Comparison of ENCODE assay signal across 8 cellular contexts in the genomic region with DNA sequence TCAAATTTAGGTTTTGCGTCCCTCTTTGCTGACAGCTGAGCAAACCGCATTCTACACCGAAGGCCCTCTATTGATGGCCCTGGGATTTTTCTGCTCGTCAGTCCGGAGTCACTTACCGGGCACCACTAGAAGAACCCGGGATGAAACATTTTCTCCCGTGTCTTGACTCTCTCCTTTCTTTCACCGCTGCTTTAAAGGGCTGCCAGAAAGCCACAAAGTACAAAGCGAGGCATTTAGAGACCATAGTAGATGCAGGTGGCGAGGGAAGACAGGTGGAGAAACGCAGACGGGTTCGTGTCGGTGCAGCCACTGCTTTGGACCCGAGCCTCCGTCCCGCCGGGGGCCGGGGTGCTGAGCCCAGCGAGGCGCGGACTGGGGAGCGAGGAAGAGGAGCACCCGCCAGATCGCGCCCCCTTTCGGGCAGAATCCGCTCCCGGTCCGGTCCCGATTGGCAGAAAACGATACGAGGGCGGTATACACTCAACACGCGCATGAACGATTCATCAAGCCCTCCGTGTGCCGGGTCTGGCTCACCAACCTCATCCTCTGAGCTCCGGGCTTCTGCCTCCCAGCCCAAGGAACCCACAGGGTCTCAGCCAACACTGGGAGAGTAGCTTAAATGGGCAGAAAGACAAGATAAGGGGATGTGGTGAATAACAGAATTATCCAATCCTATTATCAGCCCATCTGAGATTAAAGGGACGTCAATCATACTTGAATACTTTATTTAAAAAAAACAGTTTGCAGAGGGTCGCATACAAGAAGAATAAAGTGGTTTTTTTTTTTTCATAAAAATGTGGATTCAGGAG.
A peak's percentile ranks its signal among the peaks of the same experiment; 100 is the strongest.
DNase-seq lines count a peak whose midpoint lies in the region; ATAC-seq and TF ChIP-seq lines count a peak whose summit lies in the region.

No MANE protein-coding gene starts in this region.

- no peak for TF ChIP-seq EP300 in Ishikawa (IDR thresholded peaks at IDR 0.05; ENCODE audit: borderline replicate concordance)

- POLR2A ChIA-PET in Caco-2 (lab: Charles Lee), result interaction anchor here (0.5 to 0.7 kb wide), 2 partner anchors 83 to 166 kb away, joined by 3 read pairs; a partner anchor contains a TSS

- H3K9ac ChIP-seq in mucosa of rectum (ENCODE audit: low read depth in 1 of 2, low read length in 2 of 2), result peak overlapping the region; percentile 72 to 75

- H3K36me3 ChIP-seq in Caco-2 (ENCODE audit: control insufficient read depth, insufficient read depth, low read length) (no peaks in the 10 kb centered on the region), mucosa of rectum (ENCODE audit: control insufficient read depth in 2 of 2, insufficient read depth in 2 of 2, low read length in 2 of 2) (no peaks in the 10 kb centered on the region)

- H3K4me3 Mint-ChIP-seq in Caco-2 (ENCODE audit: unreplicated experiment), result peak overlapping the region; percentile 96

- peaks cover 6% of the 10 kb centered on the region for H3K4me1 Mint-ChIP-seq in Caco-2 (ENCODE audit: low read depth, unreplicated experiment)

- peaks cover 22% of the 10 kb centered on the region for H3K36me3 Mint-ChIP-seq in Caco-2 (ENCODE audit: insufficient read depth, unreplicated experiment)

- peak overlapping the region; percentile 94 for H3K27ac Mint-ChIP-seq in Caco-2 (ENCODE audit: unreplicated experiment)

- ATAC-seq in GM21515 (IDR thresholded peaks at IDR 0.05; ENCODE audit: unreplicated experiment), result peak; percentile 65

- H3K4me1 ChIP-seq in Caco-2 (no peaks in the 10 kb centered on the region; the same call in 1 of the 2 replicates), mucosa of rectum (ENCODE audit: control insufficient read depth in 2 of 2, insufficient read depth in 2 of 2, low read length in 2 of 2) (peaks cover 5 to 14% of the 10 kb centered on the region in 2 donors)

- peak; percentile 55 for TF ChIP-seq POLR2A in erythroblast (IDR thresholded peaks at IDR 0.05; ENCODE audit: low read length)

- H3K27ac ChIP-seq in mucosa of rectum (ENCODE audit: low read depth in 2 of 2, low read length in 2 of 2), result peak overlapping the region; percentile 65 to 74

- CTCF ChIA-PET in Caco-2 (lab: Charles Lee), result interaction anchor here (0.5 to 2.7 kb wide), 8 partner anchors 9 to 232 kb away, joined by 3 to 24 read pairs (median 4); a partner anchor contains a TSS

- H3K27me3 ChIP-seq in Caco-2 (replicated peaks; ENCODE audit: control insufficient read depth, insufficient read depth, low read length), result no peaks in the 10 kb centered on the region
- peaks cover 0 to 9% of the 10 kb centered on the region in 2 donors for H3K27me3 ChIP-seq in mucosa of rectum (ENCODE audit: control insufficient read depth in 2 of 2, insufficient read depth in 2 of 2, low read length in 2 of 2)

- intact Hi-C loops in Caco-2 (cut with micrococcal nuclease; ENCODE audit: unreplicated experiment), result loop anchor here (1.0 kb wide), 5 partner anchors 24 to 153 kb away; no protein-coding TSS in a partner anchor

- peak overlapping the region; percentile 66 for H3K4me3 ChIP-seq in Caco-2 (ENCODE audit: low read depth, low read length)
- peak overlapping the region; percentile 93 to 95 for H3K4me3 ChIP-seq in mucosa of rectum (ENCODE audit: low read length in 2 of 2)

- TF ChIP-seq CTCF in Caco-2 (IDR thresholded peaks at IDR 0.05; ENCODE audit: insufficient read depth in 1 of 2, low read depth in 1 of 2, low read length in 1 of 2, severe bottlenecking in 1 of 2, unreplicated experiment in 1 of 2), result peak; percentile 68 to 75

- no TSS peak for BruUV-seq in Caco-2 (replicated peaks; lab: Mats Ljungman, UMichigan)

- H3K9me3 ChIP-seq in Caco-2, result no peaks in the 10 kb centered on the region
- H3K9me3 ChIP-seq in mucosa of rectum (ENCODE audit: control insufficient read depth in 2 of 2, low read length in 2 of 2), result no peaks in the 10 kb centered on the region

- DNase-seq in Caco-2 (peak; percentile 85 to 90), OCI-M1 (lab: John Stamatoyannopoulos, UW) (peak; percentile 95), activated T-cell treated with anti-CD3 and anti-CD28 coated beads for 4 hours (peak; percentile 77), erythroblast (lab: John Stamatoyannopoulos, UW) (peak; percentile 89 to 93)
- peak; percentile 84 to 85 for DNase-seq in stimulated activated CD8-positive, alpha-beta memory T cell treated with anti-CD3 and anti-CD28 coated beads, Interleukin-2, amount 100 ng/mL, for 48 hours (ENCODE audit: low read depth in 2 of 2)

- H3K27me3 Mint-ChIP-seq in Caco-2 (ENCODE audit: insufficient read depth, unreplicated experiment), result peaks cover 3% of the 10 kb centered on the region

- peak; percentile 14; the same call in 1 of the 2 replicates for TF ChIP-seq RAD21 in Ishikawa (IDR thresholded peaks at IDR 0.05; ENCODE audit: low read depth)

- no peaks in the 10 kb centered on the region for H3K9me3 Mint-ChIP-seq in Caco-2 (ENCODE audit: unreplicated experiment)

TF ChIP-seq in Ishikawa, 13 proteins besides CTCF, POLR2A, EP300 and RAD21:
- TF ChIP-seq, protein P1, sequence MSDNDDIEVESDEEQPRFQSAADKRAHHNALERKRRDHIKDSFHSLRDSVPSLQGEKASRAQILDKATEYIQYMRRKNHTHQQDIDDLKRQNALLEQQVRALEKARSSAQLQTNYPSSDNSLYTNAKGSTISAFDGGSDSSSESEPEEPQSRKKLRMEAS (IDR thresholded peaks at IDR 0.05), result peak; percentile 38; the same call in 1 of the 2 replicates
- TF ChIP-seq, protein P2, sequence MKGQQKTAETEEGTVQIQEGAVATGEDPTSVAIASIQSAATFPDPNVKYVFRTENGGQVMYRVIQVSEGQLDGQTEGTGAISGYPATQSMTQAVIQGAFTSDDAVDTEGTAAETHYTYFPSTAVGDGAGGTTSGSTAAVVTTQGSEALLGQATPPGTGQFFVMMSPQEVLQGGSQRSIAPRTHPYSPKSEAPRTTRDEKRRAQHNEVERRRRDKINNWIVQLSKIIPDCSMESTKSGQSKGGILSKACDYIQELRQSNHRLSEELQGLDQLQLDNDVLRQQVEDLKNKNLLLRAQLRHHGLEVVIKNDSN (IDR thresholded peaks at IDR 0.05), result no peak
- TF ChIP-seq TAF1 (IDR thresholded peaks at IDR 0.05; ENCODE audit: low read depth), result peak; percentile 6; the same call in 1 of the 2 replicates
- TF ChIP-seq TEAD4 (IDR thresholded peaks at IDR 0.05), result peak; percentile 24; the same call in 1 of the 2 replicates

Comparison
In these comparisons a context has a peak if more than half of its experiments do, and no peak if none do; other contexts are left out.
1. Peak in every context shown above with its lines: DNase-seq, ATAC-seq, H3K4me3 ChIP-seq and H3K27ac ChIP-seq.